ENCODE assay signal across 9 cellular contexts in genomic region chr4:123361195-123361861, GRCh38. TPM values are rescaled to one million over a fixed set of nuclear protein-coding genes. Genes with fewer than 3 reads are reported as not detected.
DNase-seq lines count a peak whose midpoint lies in the region; ATAC-seq and TF ChIP-seq lines count a peak whose summit lies in the region.
"Had no signal": no experiment of that assay in that cellular context is flagged by ENCODE, and none has a peak within 500 bp of the region (broad histone marks: within the 10 kb centered on the region; RNA-seq: fewer than 3 reads in every experiment).

No MANE protein-coding gene starts in this region.

- POLR2A ChIA-PET in HCT116 (lab: Charles Lee), result no interaction called here

- H3K4me3 ChIP-seq in HCT116 (replicated peaks in 1 of 2; ENCODE audit: low read depth in 1 of 2, low read length in 2 of 2) (no peak overlapping the region), heart right ventricle (no peak overlapping the region), subcutaneous abdominal adipose tissue (ENCODE audit: low read depth in 1 of 5, low read length in 5 of 5) (no peak overlapping the region)

- H3K27me3 ChIP-seq in HCT116 (ENCODE audit: insufficient read depth, low read length) (no peaks in the 10 kb centered on the region), heart right ventricle (no peaks in the 10 kb centered on the region), subcutaneous abdominal adipose tissue (ENCODE audit: control insufficient read depth in 5 of 5, insufficient read depth in 4 of 5, low read length in 5 of 5) (no peaks in the 10 kb centered on the region)

- DNase-seq in HCT116 (ENCODE audit: low read depth, low spot score) (no peak), amniotic stem cell (lab: John Stamatoyannopoulos, UW) (peak; percentile 20), heart right ventricle (no peak), iPS-NIHi7 (ENCODE audit: extremely low spot score) (no peak)
- DNase-seq in stimulated activated CD4-positive, alpha-beta T cell treated with anti-CD3 and anti-CD28 coated beads, Interleukin-15, amount 100 ng/mL, for 24 hours, result no peak

- CTCF ChIA-PET in HCT116 (lab: Charles Lee), result no interaction called here

- no peaks in the 10 kb centered on the region for H3K79me2 ChIP-seq in HCT116 (ENCODE audit: insufficient read depth, low read length)

- TF ChIP-seq CTCF in HCT116 (IDR thresholded peaks at IDR 0.05 in 2 of 3, conservative IDR thresholded peaks at IDR 0.05 in 1 of 3; ENCODE audit: borderline replicate concordance in 1 of 3, insufficient read depth in 1 of 3, low read depth in 2 of 3, low read length in 2 of 3) (no peak), heart right ventricle (IDR thresholded peaks at IDR 0.05) (no peak)

- WGBS in heart right ventricle, 2 donors, result 89 to 98% methylated on average over 2 of the region's 2 CpGs

- TF ChIP-seq POLR2A in HCT116 (IDR thresholded peaks at IDR 0.05; ENCODE audit: borderline replicate concordance, extremely low read depth, insufficient read depth, insufficient read length), result no peak

- intact Hi-C loops in HCT116 (cut with micrococcal nuclease) (no loop called here), heart right ventricle (cut with DNase I) (loop anchor here in 1 of 10 donors (5.0 kb wide), 1 partner anchor 36 kb away; the partner anchor contains the start of gene SPRY1)

- no peaks in the 10 kb centered on the region; the same call in 1 of the 2 replicates for H3K9me2 ChIP-seq in HCT116 (ENCODE audit: insufficient read depth)

- no peak overlapping the region for H3K4me2 ChIP-seq in HCT116 (ENCODE audit: low read length)

- H3K9ac ChIP-seq in HCT116 (ENCODE audit: low read length) (no peak overlapping the region), subcutaneous abdominal adipose tissue (ENCODE audit: low read length in 5 of 5) (no peak overlapping the region)

- TF ChIP-seq RAD21 in HCT116 (IDR thresholded peaks at IDR 0.05; ENCODE audit: low read depth), result no peak

- H3K36me3 ChIP-seq in HCT116 (ENCODE audit: control insufficient read depth in 1 of 2, insufficient read depth in 2 of 2, low read length in 2 of 2) (no peaks in the 10 kb centered on the region), heart right ventricle (no peaks in the 10 kb centered on the region), subcutaneous abdominal adipose tissue (ENCODE audit: control insufficient read depth in 5 of 5, insufficient read depth in 5 of 5, low read length in 5 of 5) (no peaks in the 10 kb centered on the region)

- H2AFZ ChIP-seq in HCT116 (ENCODE audit: low read depth, low read length, poor library complexity, severe bottlenecking), result peak overlapping the region; percentile 45

- H3K27ac ChIP-seq in HCT116 (ENCODE audit: low read depth, low read length), result no peak overlapping the region
- peak overlapping the region; percentile 50 to 86 (median 70) for H3K27ac ChIP-seq in heart right ventricle
- H3K27ac ChIP-seq in subcutaneous abdominal adipose tissue (ENCODE audit: low read depth, low read length), result peak overlapping the region; percentile 57
- H3K27ac ChIP-seq: VCaP had no signal

- RAD21 ChIA-PET in HCT116 (lab: Charles Lee; ENCODE audit: low non-redundant PET in 1 of 2, low total read pairs in 2 of 2, uncharacterized antibody in 2 of 2, unreplicated experiment in 2 of 2), result no interaction called here

- H3K4me1 ChIP-seq in HCT116 (ENCODE audit: control insufficient read depth in 1 of 2, insufficient read depth in 2 of 2, low read length in 2 of 2) (peaks cover 0 to 5% of the 10 kb centered on the region in 2 experiments; a peak in 2 of 4 replicates), heart right ventricle (peaks cover 0 to 42% (median 13%) of the 10 kb centered on the region in 9 donors), subcutaneous abdominal adipose tissue (ENCODE audit: control insufficient read depth in 5 of 5, insufficient read depth in 5 of 5, low read length in 5 of 5) (peaks cover 3 to 13% (median 6%) of the 10 kb centered on the region in 5 donors)

- no peak for ATAC-seq in HCT116
- peak in 7 of 8 donors; percentile 58 to 74 (median 68) for ATAC-seq in heart right ventricle
- ATAC-seq in GM19324 (IDR thresholded peaks at IDR 0.05; ENCODE audit: low FRiP score, unreplicated experiment), result no peak
- no peak for ATAC-seq in HG03108 (IDR thresholded peaks at IDR 0.05; ENCODE audit: unreplicated experiment)

- H4K20me1 ChIP-seq in HCT116 (ENCODE audit: insufficient read depth), result no peaks in the 10 kb centered on the region

- no TSS peak for BruUV-seq in HCT116 (replicated peaks; lab: Mats Ljungman, UMichigan)

- no peaks in the 10 kb centered on the region for H3K9me3 ChIP-seq in HCT116 (ENCODE audit: control insufficient read depth in 1 of 2, insufficient read depth in 1 of 2, low read depth in 1 of 2, low read length in 2 of 2)
- H3K9me3 ChIP-seq in heart right ventricle, result peaks cover 0 to 10% (median 0%) of the 10 kb centered on the region in 11 donors
- H3K9me3 ChIP-seq in subcutaneous abdominal adipose tissue (ENCODE audit: control insufficient read depth in 5 of 5, low read length in 5 of 5), result peaks cover 0 to 4% (median 0%) of the 10 kb centered on the region in 5 donors

TF ChIP-seq in HCT116, 20 proteins besides CTCF, POLR2A, EP300 and RAD21:
- TF ChIP-seq ATF3 (IDR thresholded peaks at IDR 0.05) (no peak), SIN3A (IDR thresholded peaks at IDR 0.05; ENCODE audit: low read depth) (no peak), YY1 (IDR thresholded peaks at IDR 0.05; ENCODE audit: extremely low read depth, insufficient replicate concordance, low read depth, low read length) (no peak), EZH2phosphoT487 (IDR thresholded peaks at IDR 0.05; ENCODE audit: borderline replicate concordance) (no peak), SP1 (IDR thresholded peaks at IDR 0.05; ENCODE audit: low read depth) (no peak), ELF1 (IDR thresholded peaks at IDR 0.05; ENCODE audit: borderline replicate concordance, low read depth) (no peak), MAX (IDR thresholded peaks at IDR 0.05) (no peak), CBX3 (IDR thresholded peaks at IDR 0.05; ENCODE audit: low read depth) (no peak), ZBTB33 (IDR thresholded peaks at IDR 0.05; ENCODE audit: extremely low read depth, insufficient replicate concordance, low read length) (no peak), ZNF274 (IDR thresholded peaks at IDR 0.05; ENCODE audit: low read depth, low read length) (no peak), FOSL1 (IDR thresholded peaks at IDR 0.05; ENCODE audit: low read depth) (no peak), ZFX (IDR thresholded peaks at IDR 0.05) (no peak)

RNA-seq across cellular contexts. Expression of gene SPRY1, which starts 35.3 kb away (rescaled TPM):
- total RNA-seq in HCT116 (2021; ENCODE audit: unreplicated experiment) (4.8 TPM), heart right ventricle (10 to 100 TPM; 21.6 to 61.7 (median 37.4) TPM)
- 4.8 and 6.4 TPM in 2 replicates for polyA plus RNA-seq in HCT116 (2012)
- 10 to 100 TPM; 30.2 to 42.2 TPM for polyA plus RNA-seq in heart right ventricle

Comparison
In these comparisons a context has a peak if more than half of its experiments do, and no peak if none do; other contexts are left out.
1. ATAC-seq: peak in heart right ventricle (7 of 8); none in HCT116 (single experiment), GM19324 (single experiment) and HG03108 (single experiment).